ENCODE assay signal across 26 cellular contexts in genomic region chr4:94372579-94372978, GRCh38. TPM values are rescaled to one million over a fixed set of nuclear protein-coding genes. Genes with fewer than 3 reads are reported as not detected.
A peak's percentile ranks its signal among the peaks of the same experiment; 100 is the strongest.
DNase-seq lines count a peak whose midpoint lies in the region; ATAC-seq and TF ChIP-seq lines count a peak whose summit lies in the region.
"Had no signal": no experiment of that assay in that cellular context is flagged by ENCODE, and none has a peak within 500 bp of the region (broad histone marks: within the 10 kb centered on the region; RNA-seq: fewer than 3 reads in every experiment).

No MANE protein-coding gene starts in this region.

- H3K9me3 Mint-ChIP-seq in nephron progenitor cell (peaks cover 16% of the 10 kb centered on the region), mesothelial cell of epicardium (peaks cover 4% of the 10 kb centered on the region)
- H3K9me3 Mint-ChIP-seq: CD4-positive, alpha-beta T cell; CD8-positive, alpha-beta memory T cell; GM23338; H9 had no signal

- H3K9ac ChIP-seq in Loucy (ENCODE audit: low read depth, low read length, poor library complexity, severe bottlenecking): no peak overlapping the region
- H3K9ac ChIP-seq: BLaER1 treated with 17β-estradiol and CSF1 and Interleukin-3, amounts not matched to agents 10 nM and 100 nM had no signal

- no peaks in the 10 kb centered on the region for H3K79me2 ChIP-seq in Loucy (ENCODE audit: insufficient read depth, low read length)

- H2AFZ ChIP-seq in Loucy (ENCODE audit: low read length): peak overlapping the region; percentile 44; the same call in 1 of the 2 replicates
- H2AFZ ChIP-seq: GM23338 had no signal

- H3K27me3 Mint-ChIP-seq in nephron progenitor cell (ENCODE audit: low read depth, poor library complexity): peaks cover 6% of the 10 kb centered on the region
- peaks cover 1% of the 10 kb centered on the region for H3K27me3 Mint-ChIP-seq in mesothelial cell of epicardium (ENCODE audit: low read depth)

- H3K27me3 ChIP-seq in Loucy (ENCODE audit: insufficient read depth, low read length, poor library complexity, severe bottlenecking): no peaks in the 10 kb centered on the region
- H3K27me3 ChIP-seq: BE2C; BLaER1 treated with 17β-estradiol and CSF1 and Interleukin-3, amounts not matched to agents 10 nM and 100 nM had no signal

- H3K4me3 Mint-ChIP-seq in nephron progenitor cell: no peak overlapping the region
- no peak overlapping the region for H3K4me3 Mint-ChIP-seq in mesothelial cell of epicardium
- H3K4me3 Mint-ChIP-seq: CD14-positive monocyte; CD4-positive, alpha-beta T cell; CD8-positive, alpha-beta memory T cell; GM23338; H9 had no signal

- H3K36me3 ChIP-seq in Loucy (ENCODE audit: insufficient read depth, low read length): no peaks in the 10 kb centered on the region
- H3K36me3 ChIP-seq: BE2C; BLaER1 treated with 17β-estradiol and CSF1 and Interleukin-3, amounts not matched to agents 10 nM and 100 nM had no signal

- H3K27ac Mint-ChIP-seq in nephron progenitor cell (peak overlapping the region; percentile 93), mesothelial cell of epicardium (no peak overlapping the region)
- H3K27ac Mint-ChIP-seq: CD14-positive monocyte; CD4-positive, alpha-beta T cell; CD8-positive, alpha-beta memory T cell; GM23338; H9 had no signal

- intact Hi-C loops in left colon (cut with DNase I, micrococcal nuclease): no loop called here

- H3K4me3 ChIP-seq in Loucy (ENCODE audit: low read length, poor library complexity, severe bottlenecking): no peak overlapping the region
- H3K4me3 ChIP-seq: A549; BLaER1 treated with 17β-estradiol and CSF1 and Interleukin-3, amounts not matched to agents 10 nM and 100 nM; GM23338 had no signal

- H3K4me1 ChIP-seq in Loucy (ENCODE audit: insufficient read depth, low read length, poor library complexity, severe bottlenecking): peaks cover 8% of the 10 kb centered on the region
- H3K4me1 ChIP-seq: A549 had no signal

- H4K20me1 ChIP-seq in Loucy (ENCODE audit: insufficient read depth, low read length, poor library complexity, severe bottlenecking): no peaks in the 10 kb centered on the region
- H4K20me1 ChIP-seq: BLaER1 treated with 17β-estradiol and CSF1 and Interleukin-3, amounts not matched to agents 10 nM and 100 nM had no signal

- DNase-seq in left colon (no peak), nephron progenitor cell (no peak), KG1 (lab: John Stamatoyannopoulos, UW) (no peak), SW 1271 (lab: John Stamatoyannopoulos, UW) (no peak), mesothelial cell of epicardium (ENCODE audit: low spot score in 2 of 2, unreplicated experiment in 2 of 2) (no peak)
- DNase-seq: 8988T; ACHN; AML-193; BE2C; Calu3; CD4-positive, alpha-beta T cell; CD8-positive, alpha-beta memory T cell; COR-L47; DMS53; DMS79 treated with DMSO at 0.1 percent for 48 hours; GF-D8; H9 had no signal

- no peak for TF ChIP-seq CTCF in Loucy (conservative IDR thresholded peaks at IDR 0.05; ENCODE audit: low read length)
- TF ChIP-seq CTCF in nephron progenitor cell (IDR thresholded peaks at IDR 0.05): no peak
- TF ChIP-seq CTCF in mesothelial cell of epicardium (IDR thresholded peaks at IDR 0.05; ENCODE audit: unreplicated experiment): no peak

- no peaks in the 10 kb centered on the region for H3K9me2 ChIP-seq in Loucy (replicated peaks; ENCODE audit: low read depth, low read length)

- no peaks in the 10 kb centered on the region for H3F3A ChIP-seq in Loucy (ENCODE audit: low read depth)

- H3K9me3 ChIP-seq in Loucy (ENCODE audit: insufficient read depth, low read depth, low read length): no peaks in the 10 kb centered on the region
- H3K9me3 ChIP-seq: A549; BE2C; BLaER1 treated with 17β-estradiol and CSF1 and Interleukin-3, amounts not matched to agents 10 nM and 100 nM had no signal

- no peak overlapping the region for H3K4me2 ChIP-seq in Loucy (ENCODE audit: low read depth, low read length, poor library complexity, severe bottlenecking)
- H3K4me2 ChIP-seq: A549; BLaER1 treated with 17β-estradiol and CSF1 and Interleukin-3, amounts not matched to agents 10 nM and 100 nM; GM23338 had no signal

- H3K36me3 Mint-ChIP-seq in nephron progenitor cell (ENCODE audit: low read depth) (peaks cover 9% of the 10 kb centered on the region), mesothelial cell of epicardium (no peaks in the 10 kb centered on the region)
- H3K36me3 Mint-ChIP-seq: CD14-positive monocyte; CD8-positive, alpha-beta memory T cell had no signal

- H3K4me1 Mint-ChIP-seq in nephron progenitor cell: peaks cover 48% of the 10 kb centered on the region
- no peaks in the 10 kb centered on the region for H3K4me1 Mint-ChIP-seq in mesothelial cell of epicardium
- H3K4me1 Mint-ChIP-seq: CD14-positive monocyte; CD8-positive, alpha-beta memory T cell had no signal

- ATAC-seq in left colon: peak; percentile 85
- ATAC-seq: A549, GM23338, HCT116 had no signal

RNA-seq across cellular contexts. Expression of gene HPGDS, which starts 29.9 kb away (rescaled TPM):
- total RNA-seq in left colon (1 to 10 TPM; 2.9 to 3.3 TPM), mesothelial cell of epicardium (not detected in 3 replicates)
- total RNA-seq: Calu3; CD4-positive, alpha-beta T cell; Daoy; G401; GM23338; H4; H9 had no signal
